25 cellular contexts compared by ENCODE assay signal in genomic region chr5:34044950-34045525, GRCh38. TPM values are rescaled to one million over a fixed set of nuclear protein-coding genes. Genes with fewer than 3 reads are reported as not detected.
DNase-seq lines count a peak whose midpoint lies in the region; ATAC-seq and TF ChIP-seq lines count a peak whose summit lies in the region.
"Had no signal": no experiment of that assay in that cellular context is flagged by ENCODE, and none has a peak within 500 bp of the region (broad histone marks: within the 10 kb centered on the region; RNA-seq: fewer than 3 reads in every experiment).

No MANE protein-coding gene starts in this region.

- 83 to 96% methylated on average over 4 of the region's 4 CpGs for WGBS in sigmoid colon, 2 donors

- TF ChIP-seq POLR2A in sigmoid colon (IDR thresholded peaks at IDR 0.05): no peak

- DNase-seq in stimulated activated naive CD8-positive, alpha-beta T cell treated with anti-CD3 and anti-CD28 coated beads, Interleukin-15, Interleukin-2, amounts not matched to agents 100 U/mL and 50 U/mL, for 24 hours: peak; percentile 9
- DNase-seq in stimulated activated naive CD8-positive, alpha-beta T cell treated with anti-CD3 and anti-CD28 coated beads, Interleukin-15, amount 100 ng/mL, for 72 hours: no peak
- DNase-seq in left ventricle myocardium superior: no peak
- no peak for DNase-seq in sigmoid colon
- no peak for DNase-seq in DMS114 treated with DMSO at 0.1 percent for 48 hours (lab: John Stamatoyannopoulos, UW; ENCODE audit: unreplicated experiment)
- no peak for DNase-seq in activated naive CD4-positive, alpha-beta T cell treated with anti-CD3 and anti-CD28 coated beads for 36 hours
- DNase-seq in mesothelial cell of epicardium (ENCODE audit: low spot score in 2 of 2, unreplicated experiment in 2 of 2): no peak
- DNase-seq: activated naive CD4-positive, alpha-beta T cell treated with anti-CD3 and anti-CD28 coated beads, Interleukin-2, amount 10 ng/mL, durations not matched to agents 7 days and 5 days; activated T-cell treated with anti-CD3 and anti-CD28 coated beads, Interleukin-2, amount 50 U/mL, for 4 hours; EL; glutamatergic neuron; mesendoderm; naive thymus-derived CD8-positive, alpha-beta T cell; NCI-H1048; NCI-H187 treated with DMSO at 0.1 percent for 48 hours; NCI-H69; pancreas; stimulated activated CD4-positive, alpha-beta T cell treated with anti-CD3 and anti-CD28 coated beads, Interleukin-15, amount 100 ng/mL, for 24 hours had no signal

- peak overlapping the region in 3 of 4 donors; percentile 38 to 63 (median 61) for H3K27ac ChIP-seq in sigmoid colon
- H3K27ac ChIP-seq: BLaER1, cardiac muscle cell, pancreas had no signal

- no peak overlapping the region for H3K4me3 Mint-ChIP-seq in stimulated activated naive CD8-positive, alpha-beta T cell treated with anti-CD3 and anti-CD28 coated beads, Interleukin-15, amount 100 ng/mL, for 72 hours
- H3K4me3 Mint-ChIP-seq in activated naive CD4-positive, alpha-beta T cell treated with anti-CD3 and anti-CD28 coated beads for 36 hours: no peak overlapping the region
- H3K4me3 Mint-ChIP-seq in mesothelial cell of epicardium: no peak overlapping the region
- H3K4me3 Mint-ChIP-seq: activated naive CD4-positive, alpha-beta T cell treated with anti-CD3 and anti-CD28 coated beads, Interleukin-2, amount 10 ng/mL, durations not matched to agents 7 days and 5 days; activated T-cell treated with anti-CD3 and anti-CD28 coated beads, Interleukin-2, amount 50 U/mL, for 4 hours; dendritic cell treated with granulocyte-macrophage colony-stimulating factor and Interleukin-4, amounts not matched to agents 40 ng/mL and 50 ng/mL, for 4 days; naive thymus-derived CD8-positive, alpha-beta T cell; T-helper 1 cell treated with Interleukin-12 subunit alpha and Interleukin-12 subunit beta and Interleukin-4 antibody, amounts not matched to agents 30 μg/mL and 1 μg/mL, for 36 hours had no signal

- no peaks in the 10 kb centered on the region for H3K36me3 ChIP-seq in sigmoid colon
- H3K36me3 ChIP-seq: cardiac muscle cell, HAP-1, pancreas had no signal

- intact Hi-C loops in left ventricle myocardium superior (cut with micrococcal nuclease) (no loop called here), sigmoid colon (cut with DNase I) (loop anchor here (5.0 kb wide), 1 partner anchor 38 kb away; the partner anchor contains the start of gene AMACR)
- intact Hi-C loops in activated naive CD4-positive, alpha-beta T cell treated with anti-CD3 and anti-CD28 coated beads for 36 hours (cut with micrococcal nuclease): no loop called here

- no peak for ATAC-seq in stimulated activated naive CD8-positive, alpha-beta T cell treated with anti-CD3 and anti-CD28 coated beads, Interleukin-15, Interleukin-2, amounts not matched to agents 100 U/mL and 50 U/mL, for 24 hours
- no peak for ATAC-seq in stimulated activated naive CD8-positive, alpha-beta T cell treated with anti-CD3 and anti-CD28 coated beads, Interleukin-15, amount 100 ng/mL, for 72 hours
- ATAC-seq in left ventricle myocardium superior: peak; percentile 86
- no peak for ATAC-seq in HG02973 (IDR thresholded peaks at IDR 0.05; ENCODE audit: unreplicated experiment)
- ATAC-seq: activated T-cell treated with anti-CD3 and anti-CD28 coated beads, Interleukin-2, amount 50 U/mL, for 4 hours; naive thymus-derived CD8-positive, alpha-beta T cell; pancreas; sciatic nerve had no signal

- no peaks in the 10 kb centered on the region for H3K27me3 Mint-ChIP-seq in stimulated activated naive CD8-positive, alpha-beta T cell treated with anti-CD3 and anti-CD28 coated beads, Interleukin-15, amount 100 ng/mL, for 72 hours
- no peaks in the 10 kb centered on the region for H3K27me3 Mint-ChIP-seq in activated naive CD4-positive, alpha-beta T cell treated with anti-CD3 and anti-CD28 coated beads for 36 hours (ENCODE audit: low read depth)
- H3K27me3 Mint-ChIP-seq in mesothelial cell of epicardium (ENCODE audit: low read depth): peaks cover 6% of the 10 kb centered on the region
- H3K27me3 Mint-ChIP-seq: activated naive CD4-positive, alpha-beta T cell treated with anti-CD3 and anti-CD28 coated beads, Interleukin-2, amount 10 ng/mL, durations not matched to agents 7 days and 5 days; dendritic cell treated with granulocyte-macrophage colony-stimulating factor and Interleukin-4, amounts not matched to agents 40 ng/mL and 50 ng/mL, for 4 days; naive thymus-derived CD8-positive, alpha-beta T cell had no signal

- no peak for TF ChIP-seq EP300 in sigmoid colon (IDR thresholded peaks at IDR 0.05)

- H3K4me1 ChIP-seq in sigmoid colon: peaks cover 0 to 46% (median 42%) of the 10 kb centered on the region in 4 donors
- H3K4me1 ChIP-seq: HAP-1 had no signal

- no peak overlapping the region for H3K27ac Mint-ChIP-seq in stimulated activated naive CD8-positive, alpha-beta T cell treated with anti-CD3 and anti-CD28 coated beads, Interleukin-15, amount 100 ng/mL, for 72 hours
- H3K27ac Mint-ChIP-seq in activated naive CD4-positive, alpha-beta T cell treated with anti-CD3 and anti-CD28 coated beads for 36 hours: no peak overlapping the region
- no peak overlapping the region for H3K27ac Mint-ChIP-seq in mesothelial cell of epicardium
- H3K27ac Mint-ChIP-seq: activated naive CD4-positive, alpha-beta T cell treated with anti-CD3 and anti-CD28 coated beads, Interleukin-2, amount 10 ng/mL, durations not matched to agents 7 days and 5 days; dendritic cell treated with granulocyte-macrophage colony-stimulating factor and Interleukin-4, amounts not matched to agents 40 ng/mL and 50 ng/mL, for 4 days; T-helper 1 cell treated with Interleukin-12 subunit alpha and Interleukin-12 subunit beta and Interleukin-4 antibody, amounts not matched to agents 30 μg/mL and 1 μg/mL, for 36 hours had no signal

- H3K36me3 Mint-ChIP-seq in activated naive CD4-positive, alpha-beta T cell treated with anti-CD3 and anti-CD28 coated beads for 36 hours (ENCODE audit: low read depth): peaks cover 6% of the 10 kb centered on the region
- H3K36me3 Mint-ChIP-seq in mesothelial cell of epicardium: peaks cover 6% of the 10 kb centered on the region

- no peaks in the 10 kb centered on the region for H3K9me3 Mint-ChIP-seq in stimulated activated naive CD8-positive, alpha-beta T cell treated with anti-CD3 and anti-CD28 coated beads, Interleukin-15, amount 100 ng/mL, for 72 hours
- no peaks in the 10 kb centered on the region for H3K9me3 Mint-ChIP-seq in activated naive CD4-positive, alpha-beta T cell treated with anti-CD3 and anti-CD28 coated beads for 36 hours
- no peaks in the 10 kb centered on the region for H3K9me3 Mint-ChIP-seq in mesothelial cell of epicardium
- H3K9me3 Mint-ChIP-seq: activated naive CD4-positive, alpha-beta T cell treated with anti-CD3 and anti-CD28 coated beads, Interleukin-2, amount 10 ng/mL, durations not matched to agents 7 days and 5 days; activated T-cell treated with anti-CD3 and anti-CD28 coated beads, Interleukin-2, amount 50 U/mL, for 4 hours; dendritic cell treated with granulocyte-macrophage colony-stimulating factor and Interleukin-4, amounts not matched to agents 40 ng/mL and 50 ng/mL, for 4 days; naive thymus-derived CD8-positive, alpha-beta T cell; T-helper 1 cell treated with Interleukin-12 subunit alpha and Interleukin-12 subunit beta and Interleukin-4 antibody, amounts not matched to agents 30 μg/mL and 1 μg/mL, for 36 hours had no signal

- TF ChIP-seq CTCF in sigmoid colon (IDR thresholded peaks at IDR 0.05) (no peak), mesothelial cell of epicardium (IDR thresholded peaks at IDR 0.05; ENCODE audit: unreplicated experiment) (no peak)

- no peaks in the 10 kb centered on the region for H3K27me3 ChIP-seq in sigmoid colon
- H3K27me3 ChIP-seq: BLaER1, cardiac muscle cell, pancreas had no signal

- no peaks in the 10 kb centered on the region for H3K4me1 Mint-ChIP-seq in stimulated activated naive CD8-positive, alpha-beta T cell treated with anti-CD3 and anti-CD28 coated beads, Interleukin-15, amount 100 ng/mL, for 72 hours
- H3K4me1 Mint-ChIP-seq in activated naive CD4-positive, alpha-beta T cell treated with anti-CD3 and anti-CD28 coated beads for 36 hours (ENCODE audit: low read depth): no peaks in the 10 kb centered on the region
- peaks cover 15% of the 10 kb centered on the region for H3K4me1 Mint-ChIP-seq in mesothelial cell of epicardium
- H3K4me1 Mint-ChIP-seq: activated naive CD4-positive, alpha-beta T cell treated with anti-CD3 and anti-CD28 coated beads, Interleukin-2, amount 10 ng/mL, durations not matched to agents 7 days and 5 days had no signal

- CTCF ChIA-PET in activated naive CD4-positive, alpha-beta T cell treated with anti-CD3 and anti-CD28 coated beads for 36 hours (lab: Charles Lee): interaction anchor here (0.6 to 1.2 kb wide), 2 partner anchors 48 to 406 kb away, joined by 3 read pairs; no protein-coding TSS in a partner anchor

- no peak overlapping the region for H3K4me3 ChIP-seq in sigmoid colon
- H3K4me3 ChIP-seq: BLaER1, cardiac muscle cell, HAP-1, pancreas had no signal

- no peaks in the 10 kb centered on the region for H3K9me3 ChIP-seq in sigmoid colon
- H3K9me3 ChIP-seq: BLaER1, HAP-1, pancreas had no signal

RNA-seq across cellular contexts. Expression of gene C1QTNF3, which starts 2.0 kb away (rescaled TPM):
- total RNA-seq in left ventricle myocardium superior (1.1 TPM), sigmoid colon (10 to 100 TPM; 13.3 to 32.8 (median 17.0) TPM), mesothelial cell of epicardium (8.5 to 9.8 TPM (median 9.5 TPM) in 3 replicates)
- polyA plus RNA-seq in sigmoid colon: 1 to 10 TPM in 2 of 3 donors, under 1 TPM in 1; 0.46 to 5.4 (median 3.0) TPM
- total RNA-seq in activated naive CD4-positive, alpha-beta T cell treated with anti-CD3 and anti-CD28 coated beads for 36 hours: 1 to 10 TPM; 1.1 to 1.7 TPM

RNA-seq across cellular contexts. Expression of gene AMACR, which starts 37.2 kb away (rescaled TPM):
- total RNA-seq in left ventricle myocardium superior (6.5 TPM), sigmoid colon (10 to 100 TPM in 2 of 4 donors, 1 to 10 TPM in 2; 5.3 to 11.4 (median 9.3) TPM), mesothelial cell of epicardium (9.7 to 10.5 TPM (median 9.8 TPM) in 3 replicates)
- 100 to 1,000 TPM in 1 of 3 donors, 10 to 100 TPM in 2; 21.3 to 106 (median 43.8) TPM for polyA plus RNA-seq in sigmoid colon
- total RNA-seq in activated naive CD4-positive, alpha-beta T cell treated with anti-CD3 and anti-CD28 coated beads for 36 hours: 10 to 100 TPM in 1 of 2 experiments, 1 to 10 TPM in 1; 8.6 to 10.1 TPM
